ENCODE assay signal across 9 cellular contexts in the genomic region with DNA sequence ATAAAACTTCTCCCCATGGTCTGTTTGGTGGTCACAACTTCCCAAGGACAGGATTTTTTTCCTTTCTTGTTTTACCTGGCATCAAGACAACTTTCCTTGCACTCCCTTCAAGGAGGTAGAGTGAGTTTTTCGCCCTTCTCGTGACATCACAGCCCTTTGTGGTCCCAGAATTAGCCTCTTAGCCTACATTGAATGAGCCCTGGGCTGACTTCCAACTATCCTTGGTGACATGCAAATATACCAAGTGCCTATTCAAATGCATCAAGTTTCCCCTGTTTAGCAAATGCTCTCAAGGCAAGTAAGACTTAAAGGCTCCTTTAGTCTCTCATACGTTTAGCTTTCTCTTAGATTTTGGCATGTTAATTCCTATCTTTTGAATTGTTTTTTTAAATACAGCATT. TPM values are rescaled to one million over a fixed set of nuclear protein-coding genes. Genes with fewer than 3 reads are reported as not detected.
DNase-seq lines count a peak whose midpoint lies in the region; ATAC-seq, FAIRE-seq and TF ChIP-seq lines count a peak whose summit lies in the region.
"Had no signal": no experiment of that assay in that cellular context is flagged by ENCODE, and none has a peak within 500 bp of the region (broad histone marks: within the 10 kb centered on the region; RNA-seq: fewer than 3 reads in every experiment).

No MANE protein-coding gene starts in this region.

- intact Hi-C loops in pancreas (cut with DNase I) = loop anchor here in 1 of 3 donors (10.0 kb wide), 1 partner anchor 54 kb away; no protein-coding TSS in a partner anchor

- H3K27me3 ChIP-seq in pancreas = no peaks in the 10 kb centered on the region

- ATAC-seq in HG02840 (IDR thresholded peaks at IDR 0.05; ENCODE audit: low FRiP score, unreplicated experiment) (peak; percentile 68), pancreas (peak; percentile 25 to 63 (median 46))
- ATAC-seq: K562 had no signal

- 19 to 23% methylated on average over 3 of the region's 3 CpGs for WGBS in pancreas, 2 donors

- H3K36me3 ChIP-seq in pancreas = no peaks in the 10 kb centered on the region

- no peak for TF ChIP-seq CTCF in pancreas (IDR thresholded peaks at IDR 0.05)

- no peaks in the 10 kb centered on the region for H3K9me3 ChIP-seq in pancreas

- DNase-seq in GM19239 (ENCODE audit: insufficient read length, low spot score) (no peak), NCI-H526 (lab: John Stamatoyannopoulos, UW) (peak; percentile 84 to 85), pancreas (peak in 4 of 6 donors; percentile 47 to 77 (median 64)), NCI-H524 treated with DMSO at 0.1 percent for 48 hours (lab: John Stamatoyannopoulos, UW) (no peak), epidermal melanocyte (ENCODE audit: insufficient read length, low spot score) (no peak), GM03348 (ENCODE audit: low spot score) (no peak)
- DNase-seq in activated CD4-positive, alpha-beta T cell treated with anti-CD3 and anti-CD28 coated beads for 48 hours = no peak

- peak; percentile 57 for FAIRE-seq in GM19239 (lab: Jason Lieb, UNC)
- FAIRE-seq in pancreas (lab: Jason Lieb, UNC) = no peak
- FAIRE-seq: K562 had no signal

- H3K4me3 ChIP-seq in pancreas = peak overlapping the region in 2 of 4 donors; percentile 75 to 78
- H3K4me3 ChIP-seq: K562 had no signal

- peaks cover 18 to 37% (median 36%) of the 10 kb centered on the region in 3 donors for H3K4me1 ChIP-seq in pancreas

- H3K27ac ChIP-seq in pancreas = peak overlapping the region in 3 of 4 donors; percentile 23 to 97 (median 96)

RNA-seq across cellular contexts. Expression of a gene that starts 36.6 kb away (rescaled TPM):
- 100 to 1,000 TPM in 5 of 6 donors, 10 to 100 TPM in 1; 96.5 to 215 (median 119) TPM for total RNA-seq in pancreas
- polyA plus RNA-seq in pancreas = 10 to 100 TPM; 23.9 to 45.4 TPM

Comparison
In these comparisons a context has a peak if more than half of its experiments do, and no peak if none do; other contexts are left out.
1. DNase-seq: peak in NCI-H526 (2 of 2) and pancreas (4 of 6); none in GM19239 (single experiment), NCI-H524 treated with DMSO at 0.1 percent for 48 hours (single experiment), epidermal melanocyte (single experiment), activated CD4-positive, alpha-beta T cell treated with anti-CD3 and anti-CD28 coated beads for 48 hours (single experiment) and GM03348 (single experiment).